Comparison of ENCODE assay signal across 11 cellular contexts in the genomic region with DNA sequence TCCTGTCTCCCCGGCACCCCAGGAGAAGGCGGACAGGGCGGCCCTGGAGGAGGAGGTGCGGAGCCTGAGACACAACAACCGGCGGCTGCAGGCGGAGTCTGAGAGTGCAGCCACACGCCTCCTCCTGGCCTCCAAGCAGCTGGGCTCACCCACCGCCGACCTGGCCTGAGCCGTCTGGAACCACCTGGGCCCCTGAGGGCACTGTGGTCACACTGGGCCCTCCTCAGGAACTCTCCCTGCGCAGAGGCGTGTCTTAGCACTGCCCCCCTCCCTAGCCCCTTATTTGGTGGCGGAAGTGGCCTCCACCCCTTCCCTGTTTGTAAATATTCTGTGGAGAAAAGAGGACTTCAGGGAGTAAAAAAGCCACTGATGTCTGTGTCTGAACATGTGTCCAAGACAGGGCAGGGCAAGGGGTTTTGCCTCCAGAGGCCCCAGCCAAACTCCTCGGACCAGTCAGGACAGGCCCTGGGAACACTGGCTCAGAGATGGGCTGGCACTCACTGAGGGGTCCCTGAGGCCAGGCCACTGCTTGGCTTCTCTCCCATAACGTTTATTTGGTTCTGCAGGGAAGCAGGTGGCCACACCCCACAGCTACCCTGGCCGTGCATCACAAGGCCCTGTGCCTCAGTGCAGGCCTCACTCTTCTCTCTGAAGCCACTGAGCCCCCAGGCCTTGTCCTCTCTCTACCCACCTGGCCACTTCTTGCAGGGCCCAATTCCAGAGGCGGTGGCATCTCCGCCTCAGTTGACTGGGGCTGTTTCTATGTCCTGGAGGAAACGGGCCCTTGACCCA. TPM values are rescaled to one million over a fixed set of nuclear protein-coding genes. Genes with fewer than 3 reads are reported as not detected.
A peak's percentile ranks its signal among the peaks of the same experiment; 100 is the strongest.
DNase-seq lines count a peak whose midpoint lies in the region; ATAC-seq and TF ChIP-seq lines count a peak whose summit lies in the region.
"Had no signal": no experiment of that assay in that cellular context is flagged by ENCODE, and none has a peak within 500 bp of the region (broad histone marks: within the 10 kb centered on the region; RNA-seq: fewer than 3 reads in every experiment).

No MANE protein-coding gene starts in this region.

- peak overlapping the region; percentile 82 for H3K27ac Mint-ChIP-seq in chondrocyte (ENCODE audit: unreplicated experiment)
- peak overlapping the region; percentile 84 to 89 for H3K27ac Mint-ChIP-seq in natural killer cell treated with Interleukin-12 subunit alpha and Interleukin-12 subunit beta and Interleukin-15 and Interleukin-18, amount 100 ng/mL, for 72 hours

- H3K4me1 Mint-ChIP-seq in chondrocyte (ENCODE audit: low read depth), result peaks cover 30% of the 10 kb centered on the region
- peaks cover 33 to 38% of the 10 kb centered on the region in 2 donors for H3K4me1 Mint-ChIP-seq in natural killer cell treated with Interleukin-12 subunit alpha and Interleukin-12 subunit beta and Interleukin-15 and Interleukin-18, amount 100 ng/mL, for 72 hours (ENCODE audit: low read depth in 2 of 2)

- peak; percentile 7 for DNase-seq in stimulated activated CD4-positive, alpha-beta T cell treated with anti-CD3 and anti-CD28 coated beads, Interleukin-15, amount 100 ng/mL, for 24 hours
- no peak for DNase-seq in stimulated activated CD4-positive, alpha-beta T cell treated with anti-CD3 and anti-CD28 coated beads, Interleukin-4, amount 100 ng/mL, for 1 hour
- DNase-seq in chondrocyte (ENCODE audit: low spot score) (peak; percentile 91), uterus (peak in 1 of 2 donors; percentile 18), foreskin fibroblast (no peak)
- peak; percentile 53 for DNase-seq in natural killer cell treated with Interleukin-12 subunit alpha and Interleukin-12 subunit beta and Interleukin-15 and Interleukin-18, amount 100 ng/mL, for 72 hours (ENCODE audit: low spot score)
- DNase-seq: COR-L47, cortex of kidney, NCI-H1105 treated with DMSO at 0.1 percent for 48 hours had no signal

- H3K36me3 ChIP-seq in uterus, result no peaks in the 10 kb centered on the region

- H3K36me3 Mint-ChIP-seq in chondrocyte (ENCODE audit: low read depth), result peaks cover 5% of the 10 kb centered on the region
- H3K36me3 Mint-ChIP-seq in natural killer cell treated with Interleukin-12 subunit alpha and Interleukin-12 subunit beta and Interleukin-15 and Interleukin-18, amount 100 ng/mL, for 72 hours, result no peaks in the 10 kb centered on the region

- intact Hi-C loops in uterus (cut with DNase I; ENCODE audit: low total_unique reads), result no loop called here

- no peaks in the 10 kb centered on the region for H3K27me3 Mint-ChIP-seq in chondrocyte (ENCODE audit: low read depth)
- H3K27me3 Mint-ChIP-seq in natural killer cell treated with Interleukin-12 subunit alpha and Interleukin-12 subunit beta and Interleukin-15 and Interleukin-18, amount 100 ng/mL, for 72 hours, result no peaks in the 10 kb centered on the region

- H3K9me3 Mint-ChIP-seq in chondrocyte (ENCODE audit: low read depth), result no peaks in the 10 kb centered on the region
- no peaks in the 10 kb centered on the region for H3K9me3 Mint-ChIP-seq in natural killer cell treated with Interleukin-12 subunit alpha and Interleukin-12 subunit beta and Interleukin-15 and Interleukin-18, amount 100 ng/mL, for 72 hours

- H3K27ac ChIP-seq in uterus, result peak overlapping the region; percentile 96 to 97

- no peaks in the 10 kb centered on the region for H3K9me3 ChIP-seq in uterus

- TF ChIP-seq CTCF in chondrocyte (IDR thresholded peaks at IDR 0.05) (no peak), uterus (IDR thresholded peaks at IDR 0.05) (no peak), foreskin fibroblast (IDR thresholded peaks at IDR 0.05; ENCODE audit: low read depth, low read length) (no peak)

- no peaks in the 10 kb centered on the region for H3K27me3 ChIP-seq in uterus

- H3K4me3 ChIP-seq in uterus, result no peak overlapping the region
- H3K4me3 ChIP-seq in foreskin fibroblast (ENCODE audit: low read depth in 1 of 2, low read length in 2 of 2), result no peak overlapping the region

- TF ChIP-seq POLR2A in uterus (IDR thresholded peaks at IDR 0.05), result no peak

- peaks cover 7 to 21% of the 10 kb centered on the region in 2 donors for H3K4me1 ChIP-seq in uterus

- no peak overlapping the region for H3K4me3 Mint-ChIP-seq in chondrocyte (ENCODE audit: unreplicated experiment)
- no peak overlapping the region for H3K4me3 Mint-ChIP-seq in natural killer cell treated with Interleukin-12 subunit alpha and Interleukin-12 subunit beta and Interleukin-15 and Interleukin-18, amount 100 ng/mL, for 72 hours

- no peak for ATAC-seq in natural killer cell treated with Interleukin-12 subunit alpha and Interleukin-12 subunit beta and Interleukin-15 and Interleukin-18, amount 100 ng/mL, for 72 hours
- no peak for ATAC-seq in GM21619 (IDR thresholded peaks at IDR 0.05; ENCODE audit: unreplicated experiment)
- no peak for ATAC-seq in GM18502 (IDR thresholded peaks at IDR 0.05; ENCODE audit: poor library complexity, unreplicated experiment)

RNA-seq across cellular contexts. Expression of gene RELA, which starts 12.0 kb away (rescaled TPM):
- total RNA-seq in chondrocyte (65.3 to 73.6 TPM (median 72.7 TPM) in 3 replicates), uterus (10 to 100 TPM in 3 of 4 donors, 1 to 10 TPM in 1; 6.7 to 97.1 (median 36.5) TPM)
- 10 to 100 TPM; 85.2 to 96.4 TPM for total RNA-seq in natural killer cell treated with Interleukin-12 subunit alpha and Interleukin-12 subunit beta and Interleukin-15 and Interleukin-18, amount 100 ng/mL, for 72 hours

RNA-seq across cellular contexts. Expression of gene SIPA1, which starts 12.8 kb away (rescaled TPM):
- total RNA-seq in chondrocyte, result 22.7 to 33.3 TPM (median 27.4 TPM) in 3 replicates
- total RNA-seq in natural killer cell treated with Interleukin-12 subunit alpha and Interleukin-12 subunit beta and Interleukin-15 and Interleukin-18, amount 100 ng/mL, for 72 hours, result 100 to 1,000 TPM; 139 to 140 TPM
- 10 to 100 TPM; 11.2 to 60.1 (median 27.0) TPM for total RNA-seq in uterus

RNA-seq across cellular contexts. Expression of gene PCNX3, which starts 35.2 kb away (rescaled TPM):
- total RNA-seq in chondrocyte (32.6 to 57.7 TPM (median 36.3 TPM) in 3 replicates), uterus (10 to 100 TPM in 3 of 4 donors, 1 to 10 TPM in 1; 6.8 to 47.4 (median 24.6) TPM)
- 10 to 100 TPM; 65.1 to 96.9 TPM for total RNA-seq in natural killer cell treated with Interleukin-12 subunit alpha and Interleukin-12 subunit beta and Interleukin-15 and Interleukin-18, amount 100 ng/mL, for 72 hours

RNA-seq across cellular contexts. Expression of gene MAP3K11, which starts 36.7 kb away (rescaled TPM):
- total RNA-seq in chondrocyte (30.2 to 34.6 TPM (median 31.6 TPM) in 3 replicates), uterus (100 to 1,000 TPM in 1 of 4 donors, 10 to 100 TPM in 3; 22.1 to 139 (median 51.8) TPM)
- total RNA-seq in natural killer cell treated with Interleukin-12 subunit alpha and Interleukin-12 subunit beta and Interleukin-15 and Interleukin-18, amount 100 ng/mL, for 72 hours, result 10 to 100 TPM; 81.1 to 83.3 TPM

RNA-seq across cellular contexts. Expression of gene KCNK7, which starts 55.1 kb away (rescaled TPM):
- total RNA-seq in chondrocyte (0.22 to 0.44 TPM in 2 of 3 replicates, not detected in the other), uterus (1 to 10 TPM in 1 of 4 donors, under 1 TPM in 1, not detected in 2; 0.26 to 5.8 TPM)
- total RNA-seq in natural killer cell treated with Interleukin-12 subunit alpha and Interleukin-12 subunit beta and Interleukin-15 and Interleukin-18, amount 100 ng/mL, for 72 hours, result 1 to 10 TPM; 2.3 to 2.8 TPM

Comparison
In these comparisons a context has a peak if more than half of its experiments do, and no peak if none do; other contexts are left out.
1. DNase-seq: peak in stimulated activated CD4-positive, alpha-beta T cell treated with anti-CD3 and anti-CD28 coated beads, Interleukin-15, amount 100 ng/mL, for 24 hours (single experiment), chondrocyte (single experiment) and natural killer cell treated with Interleukin-12 subunit alpha and Interleukin-12 subunit beta and Interleukin-15 and Interleukin-18, amount 100 ng/mL, for 72 hours (single experiment); none in stimulated activated CD4-positive, alpha-beta T cell treated with anti-CD3 and anti-CD28 coated beads, Interleukin-4, amount 100 ng/mL, for 1 hour (single experiment) and foreskin fibroblast (0 of 2).